ENCODE assay signal across 16 cellular contexts in genomic region chr1:106910798-106911197, GRCh38.
"Had no signal": no experiment of that assay in that cellular context is flagged by ENCODE, and none has a peak within 500 bp of the region (broad histone marks: within the 10 kb centered on the region; RNA-seq: fewer than 3 reads in every experiment).

No MANE protein-coding gene starts in this region.

- FAIRE-seq: kidney had no signal

- H3K4me3 Mint-ChIP-seq: activated naive CD4-positive, alpha-beta T cell treated with anti-CD3 and anti-CD28 coated beads, Interleukin-2, amount 50 U/mL, for 24 hours; brain; natural killer cell treated with Interleukin-12 subunit alpha and Interleukin-12 subunit beta and Interleukin-15 and Interleukin-18, amount 100 ng/mL, for 72 hours; stimulated activated memory B cell treated with anti-CD40 and anti-IgM and Interleukin-4, amounts not matched to agents 10 μg/mL and 1 μg/mL and 100 μg/mL, for 72 hours had no signal

- DNase-seq: activated CD4-positive, alpha-beta T cell treated with anti-CD3 and anti-CD28 coated beads for 1 hour; activated CD4-positive, alpha-beta T cell treated with anti-CD3 and anti-CD28 coated beads, Interleukin-2, amount 50 U/mL, for 4 hours; activated T-cell treated with anti-CD3 and anti-CD28 coated beads, Interleukin-2, amount 50 U/mL, for 1 hour; effector memory CD4-positive, alpha-beta T cell; hypothalamus; kidney; left ventricle myocardium superior; T-helper 1 cell; T1000; tibial artery; uterus had no signal

- H3K9me3 ChIP-seq: tibial artery, uterus had no signal

- H3K27ac Mint-ChIP-seq: activated naive CD4-positive, alpha-beta T cell treated with anti-CD3 and anti-CD28 coated beads, Interleukin-2, amount 50 U/mL, for 24 hours; brain; natural killer cell treated with Interleukin-12 subunit alpha and Interleukin-12 subunit beta and Interleukin-15 and Interleukin-18, amount 100 ng/mL, for 72 hours; stimulated activated memory B cell treated with anti-CD40 and anti-IgM and Interleukin-4, amounts not matched to agents 10 μg/mL and 1 μg/mL and 100 μg/mL, for 72 hours had no signal

- H3K36me3 Mint-ChIP-seq: activated naive CD4-positive, alpha-beta T cell treated with anti-CD3 and anti-CD28 coated beads, Interleukin-2, amount 50 U/mL, for 24 hours; brain; natural killer cell treated with Interleukin-12 subunit alpha and Interleukin-12 subunit beta and Interleukin-15 and Interleukin-18, amount 100 ng/mL, for 72 hours; stimulated activated memory B cell treated with anti-CD40 and anti-IgM and Interleukin-4, amounts not matched to agents 10 μg/mL and 1 μg/mL and 100 μg/mL, for 72 hours had no signal

- H3K27me3 ChIP-seq: tibial artery, uterus had no signal

- H3K36me3 ChIP-seq: tibial artery, uterus had no signal

- ATAC-seq: left ventricle myocardium superior; natural killer cell treated with Interleukin-12 subunit alpha and Interleukin-12 subunit beta and Interleukin-15 and Interleukin-18, amount 100 ng/mL, for 72 hours; stimulated activated memory B cell treated with anti-CD40 and anti-IgM and Interleukin-4, amounts not matched to agents 10 μg/mL and 1 μg/mL and 100 μg/mL, for 72 hours had no signal

- H3K4me1 Mint-ChIP-seq: activated naive CD4-positive, alpha-beta T cell treated with anti-CD3 and anti-CD28 coated beads, Interleukin-2, amount 50 U/mL, for 24 hours; brain; stimulated activated memory B cell treated with anti-CD40 and anti-IgM and Interleukin-4, amounts not matched to agents 10 μg/mL and 1 μg/mL and 100 μg/mL, for 72 hours had no signal

- H3K27me3 Mint-ChIP-seq: natural killer cell treated with Interleukin-12 subunit alpha and Interleukin-12 subunit beta and Interleukin-15 and Interleukin-18, amount 100 ng/mL, for 72 hours; stimulated activated memory B cell treated with anti-CD40 and anti-IgM and Interleukin-4, amounts not matched to agents 10 μg/mL and 1 μg/mL and 100 μg/mL, for 72 hours had no signal

- H3K4me1 ChIP-seq: tibial artery, uterus had no signal

- H3K9me3 Mint-ChIP-seq: activated naive CD4-positive, alpha-beta T cell treated with anti-CD3 and anti-CD28 coated beads, Interleukin-2, amount 50 U/mL, for 24 hours; stimulated activated memory B cell treated with anti-CD40 and anti-IgM and Interleukin-4, amounts not matched to agents 10 μg/mL and 1 μg/mL and 100 μg/mL, for 72 hours had no signal

- H3K27ac ChIP-seq: tibial artery, uterus, VCaP had no signal

- H3K4me3 ChIP-seq: tibial artery, uterus had no signal
